20 cellular contexts compared by ENCODE assay signal in the genomic region with DNA sequence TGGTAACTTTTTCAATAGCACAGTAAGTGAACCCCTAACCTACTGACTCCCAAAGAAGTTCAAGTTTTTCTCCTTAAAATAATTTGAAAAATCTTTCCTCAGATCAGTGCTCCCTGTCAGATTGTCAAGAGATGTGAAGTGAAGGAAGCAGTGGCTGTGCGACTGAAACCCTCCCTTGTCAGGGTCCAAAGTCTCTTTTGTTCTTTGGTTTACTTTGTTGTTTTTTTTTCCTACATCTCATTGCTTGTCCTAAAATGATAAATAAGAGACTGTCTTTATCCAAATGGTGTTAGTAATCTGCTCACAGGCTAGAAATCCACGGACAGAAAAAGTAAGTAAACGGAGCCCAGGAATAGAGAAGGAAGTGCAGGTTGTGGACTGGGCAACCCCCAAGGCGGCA. TPM values are rescaled to one million over a fixed set of nuclear protein-coding genes. Genes with fewer than 3 reads are reported as not detected.
"Had no signal": no experiment of that assay in that cellular context is flagged by ENCODE, and none has a peak within 500 bp of the region (broad histone marks: within the 10 kb centered on the region; RNA-seq: fewer than 3 reads in every experiment).

No MANE protein-coding gene starts in this region.

- H3K36me3 Mint-ChIP-seq: stimulated activated effector memory CD8-positive, alpha-beta T cell treated with anti-CD3 and anti-CD28 coated beads, Interleukin-12 subunit alpha, Interleukin-12 subunit beta, amount 100 ng/mL, for 72 hours had no signal

- H3K9ac ChIP-seq: parathyroid adenoma had no signal

- H3K9me3 ChIP-seq: breast epithelium, esophagus squamous epithelium, mucosa of descending colon, tibial nerve had no signal

- H3K4me3 Mint-ChIP-seq: activated naive CD8-positive, alpha-beta T cell treated with anti-CD3 and anti-CD28 coated beads for 36 hours; activated T-cell treated with anti-CD3 and anti-CD28 coated beads, Interleukin-2, amount 50 U/mL, for 24 hours; stimulated activated effector memory CD8-positive, alpha-beta T cell treated with anti-CD3 and anti-CD28 coated beads, Interleukin-12 subunit alpha, Interleukin-12 subunit beta, amount 100 ng/mL, for 72 hours; T-helper 17 cell had no signal

- DNase-seq: activated CD4-positive, alpha-beta T cell treated with anti-CD3 and anti-CD28 coated beads, Interleukin-2, amount 50 U/mL, for 4 hours; activated effector memory CD4-positive, alpha-beta T cell treated with anti-CD3 and anti-CD28 coated beads, Interleukin-2, amount 50 U/mL, for 16 hours; activated naive CD8-positive, alpha-beta T cell treated with anti-CD3 and anti-CD28 coated beads for 36 hours; activated T-cell treated with anti-CD3 and anti-CD28 coated beads, Interleukin-2, amount 50 U/mL, for 24 hours; esophagus squamous epithelium; foreskin fibroblast; glutamatergic neuron; kidney glomerular epithelial cell; mucosa of descending colon; T-helper 17 cell had no signal

- H2AFZ ChIP-seq: parathyroid adenoma had no signal

- H3K27ac Mint-ChIP-seq: activated naive CD8-positive, alpha-beta T cell treated with anti-CD3 and anti-CD28 coated beads for 36 hours; activated T-cell treated with anti-CD3 and anti-CD28 coated beads, Interleukin-2, amount 50 U/mL, for 24 hours; stimulated activated effector memory CD8-positive, alpha-beta T cell treated with anti-CD3 and anti-CD28 coated beads, Interleukin-12 subunit alpha, Interleukin-12 subunit beta, amount 100 ng/mL, for 72 hours; T-helper 17 cell had no signal

- H3K79me2 ChIP-seq: parathyroid adenoma had no signal

- H3K36me3 ChIP-seq: breast epithelium, esophagus squamous epithelium, tibial nerve had no signal

- H3K27me3 ChIP-seq: breast epithelium had no signal

- H3K9me3 Mint-ChIP-seq: activated T-cell treated with anti-CD3 and anti-CD28 coated beads, Interleukin-2, amount 50 U/mL, for 24 hours; stimulated activated effector memory CD8-positive, alpha-beta T cell treated with anti-CD3 and anti-CD28 coated beads, Interleukin-12 subunit alpha, Interleukin-12 subunit beta, amount 100 ng/mL, for 72 hours had no signal

- ATAC-seq: activated CD4-positive, CD25-positive, alpha-beta regulatory T cell treated with anti-CD3 and anti-CD28 coated beads, Interleukin-2, amount 50 U/mL, for 24 hours; mucosa of descending colon; stimulated activated effector memory CD8-positive, alpha-beta T cell treated with anti-CD3 and anti-CD28 coated beads, Interleukin-12 subunit alpha, Interleukin-12 subunit beta, amount 100 ng/mL, for 72 hours; T-helper 17 cell had no signal

- H3K27ac ChIP-seq: breast epithelium, esophagus squamous epithelium, parathyroid adenoma, skin epidermis, tibial nerve had no signal

- H3K4me1 ChIP-seq: breast epithelium, parathyroid adenoma had no signal

- H3K4me3 ChIP-seq: breast epithelium, esophagus squamous epithelium, lung, mucosa of descending colon, skin epidermis, tibial nerve had no signal

RNA-seq across cellular contexts. Expression of gene DPPA4, which starts 1.0 kb away (rescaled TPM):
- total RNA-seq: breast epithelium, dermis microvascular lymphatic vessel endothelial cell, esophagus squamous epithelium, mucosa of descending colon, subcutaneous adipose tissue, tibial nerve had no signal

RNA-seq across cellular contexts. Expression of gene DPPA2, which starts 22.0 kb away (rescaled TPM):
- total RNA-seq: activated naive CD8-positive, alpha-beta T cell treated with anti-CD3 and anti-CD28 coated beads for 36 hours; breast epithelium; cerebellum; dermis microvascular lymphatic vessel endothelial cell; esophagus squamous epithelium; lung; mucosa of descending colon; subcutaneous adipose tissue; T-helper 17 cell; tibial nerve had no signal
- polyA plus RNA-seq: lung had no signal
